In the genomic region with DNA sequence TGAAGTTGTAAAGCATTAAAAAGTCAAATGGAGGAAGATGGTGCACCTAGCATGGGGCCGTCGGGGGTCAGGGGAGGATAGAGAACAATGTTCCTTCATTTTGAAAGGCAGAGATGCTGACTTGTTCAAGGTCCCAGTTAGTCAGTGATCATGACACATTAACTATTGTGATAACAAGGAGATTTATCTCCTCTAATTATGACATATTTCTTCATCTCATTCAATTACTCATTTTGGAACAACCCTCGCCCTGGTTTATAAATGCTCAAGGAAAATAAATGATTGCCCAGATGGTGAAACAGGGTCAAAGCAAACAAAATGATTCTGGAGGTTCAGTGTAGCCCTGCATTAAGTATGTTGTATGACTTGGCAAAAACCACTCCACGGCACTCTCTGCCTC, we compare ENCODE assay signal across 16 cellular contexts.
"Had no signal": no experiment of that assay in that cellular context is flagged by ENCODE, and none has a peak within 500 bp of the region (broad histone marks: within the 10 kb centered on the region; RNA-seq: fewer than 3 reads in every experiment).

No MANE protein-coding gene starts in this region.

- H3K27ac Mint-ChIP-seq: activated CD4-positive, alpha-beta T cell treated with anti-CD3 and anti-CD28 coated beads, Interleukin-2, amount 10 ng/mL, durations not matched to agents 7 days and 5 days; effector memory CD8-positive, alpha-beta T cell; memory B cell; naive thymus-derived CD4-positive, alpha-beta T cell had no signal

- ATAC-seq: effector memory CD8-positive, alpha-beta T cell; naive thymus-derived CD4-positive, alpha-beta T cell; stimulated activated naive CD8-positive, alpha-beta T cell treated with anti-CD3 and anti-CD28 coated beads, Interleukin-15, Interleukin-2, amounts not matched to agents 100 U/mL and 50 U/mL, for 24 hours had no signal

- H3K4me1 Mint-ChIP-seq: activated CD4-positive, alpha-beta T cell treated with anti-CD3 and anti-CD28 coated beads, Interleukin-2, amount 10 ng/mL, durations not matched to agents 7 days and 5 days; naive thymus-derived CD4-positive, alpha-beta T cell had no signal

- H3K9me3 Mint-ChIP-seq: activated CD4-positive, alpha-beta T cell treated with anti-CD3 and anti-CD28 coated beads, Interleukin-2, amount 10 ng/mL, durations not matched to agents 7 days and 5 days; effector memory CD8-positive, alpha-beta T cell; memory B cell; naive thymus-derived CD4-positive, alpha-beta T cell; type B pancreatic cell had no signal

- H3K4me3 ChIP-seq: left lung, mucosa of descending colon had no signal

- H3K4me3 Mint-ChIP-seq: activated CD4-positive, alpha-beta T cell treated with anti-CD3 and anti-CD28 coated beads, Interleukin-2, amount 10 ng/mL, durations not matched to agents 7 days and 5 days; effector memory CD8-positive, alpha-beta T cell; memory B cell; naive thymus-derived CD4-positive, alpha-beta T cell had no signal

- H3K36me3 Mint-ChIP-seq: memory B cell; naive thymus-derived CD4-positive, alpha-beta T cell; type B pancreatic cell had no signal

- H3K36me3 ChIP-seq: left lung, suprapubic skin had no signal

- H3K9me3 ChIP-seq: left lung, mucosa of descending colon, suprapubic skin had no signal

- DNase-seq: activated CD4-positive, alpha-beta T cell treated with anti-CD3 and anti-CD28 coated beads, Interleukin-2, amount 10 ng/mL, durations not matched to agents 7 days and 5 days; activated CD8-positive, alpha-beta memory T cell treated with anti-CD3 and anti-CD28 coated beads, Interleukin-2, amount 50 U/mL, for 4 hours; activated effector memory CD4-positive, alpha-beta T cell treated with anti-CD3 and anti-CD28 coated beads, Interleukin-2, amount 50 U/mL, for 16 hours; activated naive CD4-positive, alpha-beta T cell treated with anti-CD3 and anti-CD28 coated beads, Interleukin-2, amount 50 U/mL, for 16 hours; activated T-cell treated with anti-CD3 and anti-CD28 coated beads, Interleukin-2, amount 50 U/mL, for 48 hours; effector memory CD8-positive, alpha-beta T cell; foreskin melanocyte; left lung; mucosa of descending colon; naive thymus-derived CD4-positive, alpha-beta T cell; stimulated activated CD4-positive, alpha-beta T cell treated with anti-CD3 and anti-CD28 coated beads, Interleukin-12 subunit alpha, Interleukin-12 subunit beta, amount 100 ng/mL, for 4 hours; stimulated activated CD4-positive, alpha-beta T cell treated with anti-CD3 and anti-CD28 coated beads, Interleukin-1b, Interleukin-23, amount 100 ng/mL, for 48 hours; stimulated activated naive CD8-positive, alpha-beta T cell treated with anti-CD3 and anti-CD28 coated beads, Interleukin-15, Interleukin-2, amounts not matched to agents 100 U/mL and 50 U/mL, for 24 hours had no signal

- H3K27me3 ChIP-seq: left lung, suprapubic skin had no signal
